ENCODE assay signal across 8 cellular contexts in genomic region chr1:223133824-223134435, GRCh38. TPM values are rescaled to one million over a fixed set of nuclear protein-coding genes. Genes with fewer than 3 reads are reported as not detected.
DNase-seq lines count a peak whose midpoint lies in the region; ATAC-seq and TF ChIP-seq lines count a peak whose summit lies in the region.

No MANE protein-coding gene starts in this region.

- H3K36me3 ChIP-seq in right atrium auricular region (no peaks in the 10 kb centered on the region), psoas muscle (ENCODE audit: insufficient read depth in 1 of 2, low read depth in 1 of 2) (peaks cover 0 to 7% of the 10 kb centered on the region in 2 donors), urinary bladder (ENCODE audit: insufficient read depth) (no peaks in the 10 kb centered on the region)

- TF ChIP-seq CTCF in GM10266 (IDR thresholded peaks at IDR 0.05; ENCODE audit: control insufficient read depth, insufficient read depth, low read depth, missing control alignments) = peak; percentile 88
- peak; percentile 95 to 96 for TF ChIP-seq CTCF in right atrium auricular region (IDR thresholded peaks at IDR 0.05)
- peak; percentile 89 for TF ChIP-seq CTCF in psoas muscle (IDR thresholded peaks at IDR 0.05)

- 4 to 6% (median 5%) methylated on average over 23 of the region's 23 CpGs for WGBS in psoas muscle, 3 donors
- 3% methylated on average over 23 of the region's 23 CpGs for whole genome bisulfite sequencing in urinary bladder

- ATAC-seq in HG02798 (IDR thresholded peaks at IDR 0.05; ENCODE audit: poor library complexity, unreplicated experiment) (peak; percentile 82), T-helper 17 cell (peak; percentile 92), psoas muscle (peak; percentile 83 to 89 (median 84))

- H3K27me3 Mint-ChIP-seq in T-helper 17 cell = peaks cover 24% of the 10 kb centered on the region

- intact Hi-C loops in psoas muscle (cut with DNase I) = loop anchor here (2.0 to 5.0 kb wide), 3 partner anchors 111 to 551 kb away; no protein-coding TSS in a partner anchor

- H3K9me3 ChIP-seq in T-helper 17 cell (ENCODE audit: control insufficient read depth, low read length, poor library complexity, severe bottlenecking) (no peaks in the 10 kb centered on the region), right atrium auricular region (no peaks in the 10 kb centered on the region), psoas muscle (no peaks in the 10 kb centered on the region)

- DNase-seq in GM10266 (ENCODE audit: extremely low spot score) = peak; percentile 87
- peak; percentile 86 for DNase-seq in NCI-H1436 (lab: John Stamatoyannopoulos, UW)
- peak; percentile 64 to 66 (median 65) for DNase-seq in T-helper 17 cell
- DNase-seq in amniotic stem cell (lab: John Stamatoyannopoulos, UW) = peak; percentile 30
- peak; percentile 81 for DNase-seq in right atrium auricular region (ENCODE audit: low spot score)
- peak; percentile 84 to 91 for DNase-seq in psoas muscle

- H3K27ac Mint-ChIP-seq in T-helper 17 cell = peak overlapping the region; percentile 56

- no peaks in the 10 kb centered on the region for H3K27me3 ChIP-seq in right atrium auricular region
- H3K27me3 ChIP-seq in psoas muscle (ENCODE audit: insufficient read depth in 3 of 3, low read length in 2 of 3) = no peaks in the 10 kb centered on the region

- H3K4me1 ChIP-seq in right atrium auricular region (peaks cover 0 to 42% of the 10 kb centered on the region in 2 donors), psoas muscle (peaks cover 34% of the 10 kb centered on the region), urinary bladder (ENCODE audit: insufficient read depth) (no peaks in the 10 kb centered on the region)

- peaks cover 13% of the 10 kb centered on the region for H3K36me3 Mint-ChIP-seq in T-helper 17 cell (ENCODE audit: low read depth)

- peak overlapping the region; percentile 35 to 63 for H3K27ac ChIP-seq in right atrium auricular region
- H3K27ac ChIP-seq in psoas muscle = peak overlapping the region; percentile 64
- H3K27ac ChIP-seq in urinary bladder (ENCODE audit: low read depth) = peak overlapping the region; percentile 38

- peak overlapping the region; percentile 74 for H3K4me3 Mint-ChIP-seq in T-helper 17 cell

- peaks cover 19% of the 10 kb centered on the region for H3K4me1 Mint-ChIP-seq in T-helper 17 cell

- H3K4me3 ChIP-seq in right atrium auricular region (peak overlapping the region; percentile 21 to 49), psoas muscle (peak overlapping the region; percentile 57), urinary bladder (ENCODE audit: low read depth, low read length) (peak overlapping the region; percentile 11)

RNA-seq across cellular contexts. Expression of gene TLR5, which starts 9.1 kb away (rescaled TPM):
- total RNA-seq in T-helper 17 cell (1 to 10 TPM; 2.6 to 2.8 TPM), right atrium auricular region (1 to 10 TPM; 1.0 to 3.6 TPM), psoas muscle (1 to 10 TPM in 3 of 4 donors, under 1 TPM in 1; 0.80 to 3.1 (median 1.9) TPM), urinary bladder (5.7 TPM)
- polyA plus RNA-seq in psoas muscle (under 1 TPM; 0.20 to 0.75 (median 0.46) TPM), urinary bladder (3.7 TPM)

Comparison
In these comparisons a context has a peak if more than half of its experiments do, and no peak if none do; other contexts are left out.
1. Peak in every context shown above with its lines: DNase-seq, ATAC-seq, H3K4me3 ChIP-seq and H3K27ac ChIP-seq.
2. DNase-seq: peak in every context shown above with its lines; median percentile 88 in psoas muscle; 87 in GM10266; 86 in NCI-H1436; 81 in right atrium auricular region; 65 in T-helper 17 cell; 30 in amniotic stem cell.